In the genomic region with DNA sequence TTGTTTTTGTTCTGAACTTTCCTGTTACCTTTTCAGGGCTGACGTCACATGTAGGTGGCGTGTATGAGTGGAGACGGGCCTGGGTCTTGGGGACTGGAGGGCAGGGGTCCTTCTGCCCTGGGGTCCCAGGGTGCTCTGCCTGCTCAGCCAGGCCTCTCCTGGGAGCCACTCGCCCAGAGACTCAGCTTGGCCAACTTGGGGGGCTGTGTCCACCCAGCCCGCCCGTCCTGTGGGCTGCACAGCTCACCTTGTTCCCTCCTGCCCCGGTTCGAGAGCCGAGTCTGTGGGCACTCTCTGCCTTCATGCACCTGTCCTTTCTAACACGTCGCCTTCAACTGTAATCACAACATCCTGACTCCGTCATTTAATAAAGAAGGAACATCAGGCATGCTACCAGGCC, we compare ENCODE assay signal across 23 cellular contexts. TPM values are rescaled to one million over a fixed set of nuclear protein-coding genes. Genes with fewer than 3 reads are reported as not detected.
DNase-seq lines count a peak whose midpoint lies in the region; ATAC-seq and TF ChIP-seq lines count a peak whose summit lies in the region.
"Had no signal": no experiment of that assay in that cellular context is flagged by ENCODE, and none has a peak within 500 bp of the region (broad histone marks: within the 10 kb centered on the region; RNA-seq: fewer than 3 reads in every experiment).

No MANE protein-coding gene starts in this region.

- intact Hi-C loops in natural killer cell (cut with micrococcal nuclease), result no loop called here

- CTCF ChIA-PET in RWPE1 (lab: Yijun Ruan, JAX), result interaction anchor here (0.8 kb wide), 1 partner anchor 493 kb away, joined by 3 read pairs; no protein-coding TSS in a partner anchor

- peaks cover 16 to 22% of the 10 kb centered on the region in 2 donors for H3K4me1 Mint-ChIP-seq in natural killer cell
- H3K4me1 Mint-ChIP-seq in natural killer cell treated with Interleukin-12 subunit alpha and Interleukin-12 subunit beta and Interleukin-15 and Interleukin-18, amount 100 ng/mL, for 72 hours (ENCODE audit: low read depth in 2 of 2), result peaks cover 6 to 13% of the 10 kb centered on the region in 2 donors
- peaks cover 20 to 26% of the 10 kb centered on the region in 2 donors for H3K4me1 Mint-ChIP-seq in immature natural killer cell

- ATAC-seq in natural killer cell (no peak), GM18520 (IDR thresholded peaks at IDR 0.05; ENCODE audit: unreplicated experiment) (no peak)
- ATAC-seq in natural killer cell treated with Interleukin-12 subunit alpha and Interleukin-12 subunit beta and Interleukin-15 and Interleukin-18, amount 100 ng/mL, for 72 hours, result no peak

- H3K9me3 Mint-ChIP-seq in natural killer cell (no peaks in the 10 kb centered on the region), immature natural killer cell (no peaks in the 10 kb centered on the region)
- no peaks in the 10 kb centered on the region for H3K9me3 Mint-ChIP-seq in natural killer cell treated with Interleukin-12 subunit alpha and Interleukin-12 subunit beta and Interleukin-15 and Interleukin-18, amount 100 ng/mL, for 72 hours
- H3K9me3 Mint-ChIP-seq: H9, IgD-negative memory B cell had no signal

- H3K27me3 Mint-ChIP-seq in natural killer cell (ENCODE audit: low read depth in 2 of 2) (no peaks in the 10 kb centered on the region), immature natural killer cell (ENCODE audit: low read depth in 3 of 3) (peaks cover 6 to 13% (median 8%) of the 10 kb centered on the region in 3 donors)
- no peaks in the 10 kb centered on the region for H3K27me3 Mint-ChIP-seq in natural killer cell treated with Interleukin-12 subunit alpha and Interleukin-12 subunit beta and Interleukin-15 and Interleukin-18, amount 100 ng/mL, for 72 hours
- H3K27me3 Mint-ChIP-seq: IgD-negative memory B cell had no signal

- H3K27ac ChIP-seq in RWPE1, result peak overlapping the region; percentile 99
- H3K27ac ChIP-seq: C4-2B, Peyer's patch, SK-N-MC had no signal

- H3K4me3 Mint-ChIP-seq in natural killer cell (no peak overlapping the region), immature natural killer cell (no peak overlapping the region)
- H3K4me3 Mint-ChIP-seq in natural killer cell treated with Interleukin-12 subunit alpha and Interleukin-12 subunit beta and Interleukin-15 and Interleukin-18, amount 100 ng/mL, for 72 hours, result no peak overlapping the region
- H3K4me3 Mint-ChIP-seq: H9 had no signal

- H3K36me3 Mint-ChIP-seq in natural killer cell, result no peaks in the 10 kb centered on the region
- peaks cover 5% of the 10 kb centered on the region for H3K36me3 Mint-ChIP-seq in natural killer cell treated with Interleukin-12 subunit alpha and Interleukin-12 subunit beta and Interleukin-15 and Interleukin-18, amount 100 ng/mL, for 72 hours
- peaks cover 4 to 11% (median 5%) of the 10 kb centered on the region in 3 donors for H3K36me3 Mint-ChIP-seq in immature natural killer cell
- H3K36me3 Mint-ChIP-seq: IgD-negative memory B cell had no signal

- peak overlapping the region; percentile 73 to 76 for H3K27ac Mint-ChIP-seq in natural killer cell
- peak overlapping the region in 1 of 2 donors; percentile 65 for H3K27ac Mint-ChIP-seq in natural killer cell treated with Interleukin-12 subunit alpha and Interleukin-12 subunit beta and Interleukin-15 and Interleukin-18, amount 100 ng/mL, for 72 hours
- peak overlapping the region in 4 of 6 donors; percentile 43 to 87 (median 68) for H3K27ac Mint-ChIP-seq in immature natural killer cell
- H3K27ac Mint-ChIP-seq: H9 had no signal

- DNase-seq in natural killer cell (no peak), RWPE1 (ENCODE audit: low spot score) (no peak), immature natural killer cell (no peak), NCI-H1417 (lab: John Stamatoyannopoulos, UW) (no peak)
- no peak for DNase-seq in natural killer cell treated with Interleukin-12 subunit alpha and Interleukin-12 subunit beta and Interleukin-15 and Interleukin-18, amount 100 ng/mL, for 72 hours (ENCODE audit: low spot score)
- DNase-seq in activated CD4-positive, alpha-beta T cell treated with anti-CD3 and anti-CD28 coated beads for 4 hours, result no peak
- DNase-seq: DMS153, GDM1, H9, NCI-H1092 treated with DMSO at 0.1 percent for 48 hours, NCI-H1694, NCI-H2081 treated with DMSO at 0.1 percent for 48 hours, NCI-H446 treated with DMSO at 0.1 percent for 48 hours, NCI-H69, Peyer's patch, Right ventricle myocardium superior had no signal

- POLR2A ChIA-PET in RWPE1 (lab: Yijun Ruan, JAX; ENCODE audit: low non-redundant PET), result no interaction called here

- TF ChIP-seq CTCF in natural killer cell (IDR thresholded peaks at IDR 0.05) (no peak), RWPE1 (conservative IDR thresholded peaks at IDR 0.05; ENCODE audit: low read depth) (no peak)

RNA-seq across cellular contexts. Expression of gene TSSC4, which starts 3.5 kb away (rescaled TPM):
- 10 to 100 TPM; 52.8 to 67.9 (median 59.3) TPM for total RNA-seq in natural killer cell
- 10 to 100 TPM; 66.0 to 98.2 TPM for total RNA-seq in natural killer cell treated with Interleukin-12 subunit alpha and Interleukin-12 subunit beta and Interleukin-15 and Interleukin-18, amount 100 ng/mL, for 72 hours
- 100 to 1,000 TPM in 2 of 3 donors, 10 to 100 TPM in 1; 87.7 to 111 (median 108) TPM for polyA plus RNA-seq in immature natural killer cell

RNA-seq across cellular contexts. Expression of gene CD81, which starts 19.9 kb away (rescaled TPM):
- total RNA-seq in natural killer cell, result 100 to 1,000 TPM; 263 to 292 (median 263) TPM
- 100 to 1,000 TPM; 306 to 322 TPM for total RNA-seq in natural killer cell treated with Interleukin-12 subunit alpha and Interleukin-12 subunit beta and Interleukin-15 and Interleukin-18, amount 100 ng/mL, for 72 hours
- polyA plus RNA-seq in immature natural killer cell, result 10 to 100 TPM; 33.1 to 56.9 (median 49.7) TPM

RNA-seq across cellular contexts. Expression of gene TRPM5, which starts 47.3 kb away (rescaled TPM):
- not detected for total RNA-seq in natural killer cell
- not detected for total RNA-seq in natural killer cell treated with Interleukin-12 subunit alpha and Interleukin-12 subunit beta and Interleukin-15 and Interleukin-18, amount 100 ng/mL, for 72 hours
- not detected for polyA plus RNA-seq in immature natural killer cell
- total RNA-seq: LHCN-M2, Right ventricle myocardium superior had no signal
- polyA plus RNA-seq: IgD-negative memory B cell had no signal

RNA-seq across cellular contexts. Expression of gene KCNQ1, which starts 47.8 kb away (rescaled TPM):
- total RNA-seq in natural killer cell, result 1 to 10 TPM; 1.9 to 7.8 (median 3.3) TPM
- total RNA-seq in natural killer cell treated with Interleukin-12 subunit alpha and Interleukin-12 subunit beta and Interleukin-15 and Interleukin-18, amount 100 ng/mL, for 72 hours, result 1 to 10 TPM in 1 of 2 donors, under 1 TPM in 1; 0.19 to 1.4 TPM
- 1 to 10 TPM in 1 of 3 donors, under 1 TPM in 2; 0.13 to 1.1 (median 0.73) TPM for polyA plus RNA-seq in immature natural killer cell
- total RNA-seq: Daoy, HT1080, LHCN-M2 had no signal
